ENCODE assay signal across 8 cellular contexts in genomic region chr10:90138844-90139243, GRCh38.
A peak's percentile ranks its signal among the peaks of the same experiment; 100 is the strongest.
DNase-seq lines count a peak whose midpoint lies in the region; TF ChIP-seq lines count a peak whose summit lies in the region.

No MANE protein-coding gene starts in this region.

- H3K4me3 ChIP-seq in adrenal gland = no peak overlapping the region
- no peak overlapping the region for H3K4me3 ChIP-seq in kidney epithelial cell (ENCODE audit: low read depth, low read length)

- no peaks in the 10 kb centered on the region for H3K4me1 ChIP-seq in adrenal gland (replicated peaks in 1 of 2)

- H3K36me3 ChIP-seq in adrenal gland (replicated peaks in 1 of 2) (no peaks in the 10 kb centered on the region), kidney epithelial cell (ENCODE audit: control insufficient read depth, insufficient read depth, low read length) (no peaks in the 10 kb centered on the region)

- DNase-seq in ELR (ENCODE audit: low read depth) (peak; percentile 23), HFFc6 (no peak), adrenal gland (no peak), kidney epithelial cell (ENCODE audit: low read depth) (no peak), NCI-H2029 treated with DMSO at 0.1 percent for 48 hours (lab: John Stamatoyannopoulos, UW) (no peak), NCI-H2196 treated with DMSO at 0.1 percent for 48 hours (lab: John Stamatoyannopoulos, UW; ENCODE audit: unreplicated experiment) (no peak)
- no peak for DNase-seq in activated CD8-positive, alpha-beta memory T cell treated with anti-CD3 and anti-CD28 coated beads, Interleukin-2, amount 50 U/mL, for 4 hours
- no peak for DNase-seq in activated T-cell treated with anti-CD3 and anti-CD28 coated beads, Interleukin-2, amount 50 U/mL, for 24 hours

- H3K36me3 Mint-ChIP-seq in HFFc6 (ENCODE audit: low read depth) = peaks cover 11% of the 10 kb centered on the region; the same call in 1 of the 2 replicates
- no peaks in the 10 kb centered on the region for H3K36me3 Mint-ChIP-seq in activated T-cell treated with anti-CD3 and anti-CD28 coated beads, Interleukin-2, amount 50 U/mL, for 24 hours (ENCODE audit: low read depth)

- H3K4me1 Mint-ChIP-seq in HFFc6 (ENCODE audit: low read depth) = no peaks in the 10 kb centered on the region
- H3K4me1 Mint-ChIP-seq in activated T-cell treated with anti-CD3 and anti-CD28 coated beads, Interleukin-2, amount 50 U/mL, for 24 hours (ENCODE audit: low read depth) = no peaks in the 10 kb centered on the region

- peaks cover 0 to 30% (median 0%) of the 10 kb centered on the region in 3 donors for H3K9me3 ChIP-seq in adrenal gland (replicated peaks in 1 of 3)

- H3K27ac ChIP-seq in adrenal gland = no peak overlapping the region

- no peak overlapping the region for H3K27ac Mint-ChIP-seq in HFFc6
- H3K27ac Mint-ChIP-seq in activated T-cell treated with anti-CD3 and anti-CD28 coated beads, Interleukin-2, amount 50 U/mL, for 24 hours = no peak overlapping the region

- intact Hi-C loops in adrenal gland (cut with DNase I) = no loop called here

- no peak for TF ChIP-seq POLR2A in adrenal gland (IDR thresholded peaks at IDR 0.05)

- H3K27me3 Mint-ChIP-seq in HFFc6 (ENCODE audit: insufficient read depth) = no peaks in the 10 kb centered on the region
- H3K27me3 Mint-ChIP-seq in activated T-cell treated with anti-CD3 and anti-CD28 coated beads, Interleukin-2, amount 50 U/mL, for 24 hours = peaks cover 8% of the 10 kb centered on the region

- no peak overlapping the region for H3K4me3 Mint-ChIP-seq in HFFc6
- no peak overlapping the region for H3K4me3 Mint-ChIP-seq in activated T-cell treated with anti-CD3 and anti-CD28 coated beads, Interleukin-2, amount 50 U/mL, for 24 hours

- WGBS in adrenal gland, 4 donors = 63 to 80% (median 74%) methylated on average over 4 of the region's 4 CpGs

- H3K27me3 ChIP-seq in adrenal gland = no peaks in the 10 kb centered on the region
- H3K27me3 ChIP-seq in kidney epithelial cell (ENCODE audit: control insufficient read depth, insufficient read depth, low read length) = no peaks in the 10 kb centered on the region

- H3K9me3 Mint-ChIP-seq in HFFc6 = peaks cover 57% of the 10 kb centered on the region
- H3K9me3 Mint-ChIP-seq in activated T-cell treated with anti-CD3 and anti-CD28 coated beads, Interleukin-2, amount 50 U/mL, for 24 hours = peaks cover 36% of the 10 kb centered on the region

- TF ChIP-seq CTCF in HFFc6 (IDR thresholded peaks at IDR 0.05) (peak; percentile 24; the same call in 1 of the 2 replicates), adrenal gland (IDR thresholded peaks at IDR 0.05) (peak in 5 of 6 experiments; percentile 12 to 36 (median 30)), kidney epithelial cell (IDR thresholded peaks at IDR 0.05; ENCODE audit: insufficient read depth, low read length, poor library complexity, severe bottlenecking) (peak; percentile 38)
